ENCODE assay signal across 8 cellular contexts in the genomic region with DNA sequence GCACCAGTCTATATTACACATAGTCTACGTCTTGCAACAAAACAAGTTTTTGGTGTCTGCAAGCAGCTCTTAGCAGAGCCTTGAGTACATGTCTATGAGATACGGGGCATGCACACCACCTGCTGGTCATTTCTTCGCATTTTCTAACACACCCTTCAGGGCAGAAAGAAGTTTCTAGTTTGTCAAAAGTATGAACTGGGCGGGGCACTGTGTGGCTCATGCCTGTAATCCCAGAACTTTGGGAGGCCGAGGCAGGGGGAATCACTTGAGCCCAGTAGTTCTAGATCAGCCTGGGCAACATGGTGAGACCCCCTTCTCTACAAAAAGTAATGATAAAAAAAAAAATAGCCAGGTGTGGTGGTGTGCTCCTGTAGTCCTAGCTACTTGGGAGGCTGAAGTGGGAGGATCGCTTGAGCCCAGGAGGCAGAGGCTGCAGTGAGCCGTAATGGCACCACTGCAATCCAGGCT.
A peak's percentile ranks its signal among the peaks of the same experiment; 100 is the strongest.
DNase-seq lines count a peak whose midpoint lies in the region; ATAC-seq and TF ChIP-seq lines count a peak whose summit lies in the region.

No MANE protein-coding gene starts in this region.

- CTCF ChIA-PET in activated naive CD4-positive, alpha-beta T cell treated with anti-CD3 and anti-CD28 coated beads, Interleukin-2, amount 10 ng/mL, durations not matched to agents 7 days and 5 days (lab: Charles Lee), result interaction anchor here (0.6 to 10.8 kb wide), 22 partner anchors 9 to 707 kb away, joined by 3 to 200 read pairs (median 4); partner anchors contain the start of gene BHLHE40

- H3K9me3 ChIP-seq in SK-N-MC (ENCODE audit: low read depth, low read length) (no peaks in the 10 kb centered on the region), uterus (no peaks in the 10 kb centered on the region)

- no peak overlapping the region for H3K9ac ChIP-seq in SK-N-MC (ENCODE audit: insufficient read length)

- TF ChIP-seq POLR2A in uterus (IDR thresholded peaks at IDR 0.05), result no peak

- H3K27me3 Mint-ChIP-seq in activated naive CD4-positive, alpha-beta T cell treated with anti-CD3 and anti-CD28 coated beads, Interleukin-2, amount 10 ng/mL, durations not matched to agents 7 days and 5 days, result peaks cover 25% of the 10 kb centered on the region

- H3K4me1 Mint-ChIP-seq in activated naive CD4-positive, alpha-beta T cell treated with anti-CD3 and anti-CD28 coated beads, Interleukin-2, amount 10 ng/mL, durations not matched to agents 7 days and 5 days, result peaks cover 26% of the 10 kb centered on the region

- H3K27ac ChIP-seq in SK-N-MC (no peak overlapping the region), uterus (peak overlapping the region; percentile 13 to 42)

- H3K27ac Mint-ChIP-seq in activated naive CD4-positive, alpha-beta T cell treated with anti-CD3 and anti-CD28 coated beads, Interleukin-2, amount 10 ng/mL, durations not matched to agents 7 days and 5 days, result no peak overlapping the region

- peak; percentile 59 to 86 (median 79) for TF ChIP-seq CTCF in uterus (IDR thresholded peaks at IDR 0.05)

- H3K4me3 ChIP-seq in SK-N-MC (no peak overlapping the region), uterus (no peak overlapping the region)

- peak; percentile 86 for DNase-seq in EH (ENCODE audit: low read depth)
- peak in 68 of 76 experiments; percentile 2 to 78 (median 42) for DNase-seq in HUDEP-2 (lab: John Stamatoyannopoulos, UW; ENCODE audit: unreplicated experiment in 76 of 76)
- peak; percentile 14 for DNase-seq in SK-N-MC (ENCODE audit: low read depth, low spot score)
- peak; percentile 88 for DNase-seq in activated naive CD4-positive, alpha-beta T cell treated with anti-CD3 and anti-CD28 coated beads, Interleukin-2, amount 10 ng/mL, durations not matched to agents 7 days and 5 days
- peak; percentile 34 to 87 (median 71) for DNase-seq in head of caudate nucleus
- peak in 8 of 10 donors; percentile 33 to 93 (median 61) for DNase-seq in posterior cingulate gyrus
- peak; percentile 76 to 81 for DNase-seq in uterus

- H3K4me1 ChIP-seq in uterus, result peaks cover 5 to 6% of the 10 kb centered on the region in 2 donors

- H3K27me3 ChIP-seq in uterus, result no peaks in the 10 kb centered on the region

- peak; percentile 90 for ATAC-seq in GM21515 (IDR thresholded peaks at IDR 0.05; ENCODE audit: unreplicated experiment)

- intact Hi-C loops in head of caudate nucleus (cut with DNase I), result loop anchor here (10.0 kb wide), 1 partner anchor 343 kb away; no protein-coding TSS in a partner anchor
- intact Hi-C loops in posterior cingulate gyrus (cut with DNase I), result loop anchor here (2.0 to 5.0 kb wide), 2 partner anchors 347 to 401 kb away; no protein-coding TSS in a partner anchor
- intact Hi-C loops in uterus (cut with DNase I; ENCODE audit: low total_unique reads), result loop anchor here (10.0 kb wide), 1 partner anchor 343 kb away; no protein-coding TSS in a partner anchor

- H3K9me3 Mint-ChIP-seq in activated naive CD4-positive, alpha-beta T cell treated with anti-CD3 and anti-CD28 coated beads, Interleukin-2, amount 10 ng/mL, durations not matched to agents 7 days and 5 days, result no peaks in the 10 kb centered on the region

- no peaks in the 10 kb centered on the region for H3K36me3 Mint-ChIP-seq in activated naive CD4-positive, alpha-beta T cell treated with anti-CD3 and anti-CD28 coated beads, Interleukin-2, amount 10 ng/mL, durations not matched to agents 7 days and 5 days

- H3K36me3 ChIP-seq in SK-N-MC (ENCODE audit: insufficient read depth, low read length) (no peaks in the 10 kb centered on the region), uterus (no peaks in the 10 kb centered on the region)

- no peak overlapping the region for H3K4me3 Mint-ChIP-seq in activated naive CD4-positive, alpha-beta T cell treated with anti-CD3 and anti-CD28 coated beads, Interleukin-2, amount 10 ng/mL, durations not matched to agents 7 days and 5 days

Comparison
In these comparisons a context has a peak if more than half of its experiments do, and no peak if none do; other contexts are left out.
1. DNase-seq: peak in every context shown above with its lines; median percentile 88 in activated naive CD4-positive, alpha-beta T cell treated with anti-CD3 and anti-CD28 coated beads, Interleukin-2, amount 10 ng/mL, durations not matched to agents 7 days and 5 days; 86 in EH; 78 in uterus; 71 in head of caudate nucleus; 61 in posterior cingulate gyrus; 42 in HUDEP-2; 14 in SK-N-MC.